Comparison of ENCODE assay signal across 9 cellular contexts in the genomic region with DNA sequence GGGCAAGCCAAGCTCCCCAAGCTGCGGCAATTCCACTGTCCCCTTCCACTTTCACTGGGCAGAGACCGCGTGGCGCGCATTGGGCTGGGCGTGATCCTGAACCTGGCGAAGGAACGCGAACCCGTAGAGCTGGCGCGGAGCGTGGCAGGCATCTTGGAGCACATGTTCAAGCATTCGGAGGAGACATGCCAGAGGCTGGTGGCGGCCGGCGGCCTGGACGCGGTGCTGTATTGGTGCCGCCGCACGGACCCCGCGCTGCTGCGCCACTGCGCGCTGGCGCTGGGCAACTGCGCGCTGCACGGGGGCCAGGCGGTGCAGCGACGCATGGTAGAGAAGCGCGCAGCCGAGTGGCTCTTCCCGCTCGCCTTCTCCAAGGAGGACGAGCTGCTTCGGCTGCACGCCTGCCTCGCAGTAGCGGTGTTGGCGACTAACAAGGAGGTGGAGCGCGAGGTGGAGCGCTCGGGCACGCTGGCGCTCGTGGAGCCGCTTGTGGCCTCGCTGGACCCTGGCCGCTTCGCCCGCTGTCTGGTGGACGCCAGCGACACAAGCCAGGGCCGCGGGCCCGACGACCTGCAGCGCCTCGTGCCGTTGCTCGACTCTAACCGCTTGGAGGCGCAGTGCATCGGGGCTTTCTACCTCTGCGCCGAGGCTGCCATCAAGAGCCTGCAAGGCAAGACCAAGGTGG. TPM values are rescaled to one million over a fixed set of nuclear protein-coding genes. Genes with fewer than 3 reads are reported as not detected.
DNase-seq lines count a peak whose midpoint lies in the region; ATAC-seq and TF ChIP-seq lines count a peak whose summit lies in the region.
"Had no signal": no experiment of that assay in that cellular context is flagged by ENCODE, and none has a peak within 500 bp of the region (broad histone marks: within the 10 kb centered on the region; RNA-seq: fewer than 3 reads in every experiment).

No MANE protein-coding gene starts in this region.

- H3K27me3 ChIP-seq in CD8-positive, alpha-beta memory T cell (ENCODE audit: insufficient read depth, low read length, poor library complexity, severe bottlenecking) = no peaks in the 10 kb centered on the region
- no peaks in the 10 kb centered on the region for H3K27me3 ChIP-seq in RWPE2 (ENCODE audit: insufficient read depth, poor library complexity, severe bottlenecking)
- H3K27me3 ChIP-seq in sigmoid colon = no peaks in the 10 kb centered on the region

- POLR2A ChIA-PET in CD8-positive, alpha-beta memory T cell (lab: Charles Lee) = no interaction called here
- POLR2A ChIA-PET in MCF 10A (lab: Yijun Ruan, JAX) = interaction anchor here (0.7 to 3.4 kb wide), 14 partner anchors 12 to 217 kb away, joined by 3 to 40 read pairs (median 6); partner anchors contain the start of genes IFT20, POLDIP2, SLC46A1 and TNFAIP1

- no peak for TF ChIP-seq CTCF in RWPE2 (IDR thresholded peaks at IDR 0.05; ENCODE audit: poor library complexity, severe bottlenecking)
- TF ChIP-seq CTCF in nephron (IDR thresholded peaks at IDR 0.05; ENCODE audit: unreplicated experiment in 3 of 3) = peak in 2 of 3 experiments; percentile 26 to 37
- TF ChIP-seq CTCF in MCF 10A (IDR thresholded peaks at IDR 0.05; ENCODE audit: unreplicated experiment) = no peak
- no peak for TF ChIP-seq CTCF in sigmoid colon (IDR thresholded peaks at IDR 0.05)

- H3K4me1 Mint-ChIP-seq in CD8-positive, alpha-beta memory T cell = peaks cover 16 to 35% (median 23%) of the 10 kb centered on the region in 3 donors
- H3K4me1 Mint-ChIP-seq in nephron (no peaks in the 10 kb centered on the region), MCF 10A (ENCODE audit: insufficient read depth, unreplicated experiment) (peaks cover 13% of the 10 kb centered on the region)

- no peak overlapping the region for H3K4me3 ChIP-seq in CD8-positive, alpha-beta memory T cell (ENCODE audit: low read length)
- no peak overlapping the region for H3K4me3 ChIP-seq in RWPE2 (ENCODE audit: severe bottlenecking)
- no peak overlapping the region for H3K4me3 ChIP-seq in sigmoid colon

- H3K9me3 Mint-ChIP-seq in CD8-positive, alpha-beta memory T cell = no peaks in the 10 kb centered on the region
- H3K9me3 Mint-ChIP-seq in nephron (no peaks in the 10 kb centered on the region), MCF 10A (ENCODE audit: unreplicated experiment) (no peaks in the 10 kb centered on the region)

- peaks cover 0 to 15% (median 8%) of the 10 kb centered on the region in 3 donors for H3K36me3 Mint-ChIP-seq in CD8-positive, alpha-beta memory T cell
- H3K36me3 Mint-ChIP-seq in nephron (ENCODE audit: low read depth) = peaks cover 20% of the 10 kb centered on the region
- peaks cover 13% of the 10 kb centered on the region for H3K36me3 Mint-ChIP-seq in MCF 10A (ENCODE audit: insufficient read depth, unreplicated experiment)

- no peak for DNase-seq in CD8-positive, alpha-beta memory T cell
- DNase-seq in RWPE2 (ENCODE audit: low spot score) (no peak), erythroblast (lab: John Stamatoyannopoulos, UW) (peak; percentile 49 to 65), MCF 10A (ENCODE audit: unreplicated experiment) (no peak), AG08395 (ENCODE audit: low spot score) (no peak), sigmoid colon (no peak)
- no peak for DNase-seq in stimulated activated naive CD4-positive, alpha-beta T cell treated with Interleukin-2 at 50 U/mL for 16 hours (lab: John Stamatoyannopoulos, UW)
- DNase-seq: NCI-H1105 treated with DMSO at 0.1 percent for 48 hours had no signal

- ATAC-seq in RWPE2 (ENCODE audit: low read depth) = no peak

- CTCF ChIA-PET in CD8-positive, alpha-beta memory T cell (lab: Charles Lee) = interaction anchor here (1.5 kb wide), 1 partner anchor 24 kb away, joined by 6 read pairs; the partner anchor contains the start of gene POLDIP2
- CTCF ChIA-PET in MCF 10A (lab: Yijun Ruan, JAX) = interaction anchor here (0.6 to 3.2 kb wide), 4 partner anchors 17 to 141 kb away, joined by 3 to 11 read pairs (median 4); no protein-coding TSS in a partner anchor

- TF ChIP-seq EP300 in sigmoid colon (IDR thresholded peaks at IDR 0.05) = no peak

- no peaks in the 10 kb centered on the region for H3K9me3 ChIP-seq in CD8-positive, alpha-beta memory T cell (ENCODE audit: low read length)
- no peaks in the 10 kb centered on the region for H3K9me3 ChIP-seq in RWPE2 (ENCODE audit: severe bottlenecking)
- H3K9me3 ChIP-seq in sigmoid colon = no peaks in the 10 kb centered on the region

- H3K27ac Mint-ChIP-seq in CD8-positive, alpha-beta memory T cell = no peak overlapping the region
- no peak overlapping the region for H3K27ac Mint-ChIP-seq in nephron
- H3K27ac Mint-ChIP-seq in MCF 10A (ENCODE audit: low read depth, unreplicated experiment) = no peak overlapping the region

- no peaks in the 10 kb centered on the region for H3K36me3 ChIP-seq in CD8-positive, alpha-beta memory T cell (ENCODE audit: insufficient read depth, low read length)
- no peaks in the 10 kb centered on the region for H3K36me3 ChIP-seq in RWPE2 (ENCODE audit: low read depth)
- H3K36me3 ChIP-seq in sigmoid colon = peaks cover 0 to 19% (median 0%) of the 10 kb centered on the region in 4 donors

- TF ChIP-seq POLR2A in erythroblast (IDR thresholded peaks at IDR 0.05; ENCODE audit: low read length) (no peak), sigmoid colon (IDR thresholded peaks at IDR 0.05) (no peak)

- 13 to 23% methylated on average over 72 of the region's 72 CpGs for WGBS in sigmoid colon, 2 donors

- H3K27me3 Mint-ChIP-seq in CD8-positive, alpha-beta memory T cell = no peaks in the 10 kb centered on the region
- H3K27me3 Mint-ChIP-seq in nephron (ENCODE audit: low read depth) (peaks cover 71% of the 10 kb centered on the region), MCF 10A (ENCODE audit: insufficient read depth, unreplicated experiment) (no peaks in the 10 kb centered on the region)

- no peak overlapping the region for H3K27ac ChIP-seq in CD8-positive, alpha-beta memory T cell (ENCODE audit: low read depth, low read length)
- H3K27ac ChIP-seq in RWPE2 (ENCODE audit: poor library complexity, severe bottlenecking) (peak overlapping the region; percentile 54), sigmoid colon (no peak overlapping the region)

- peaks cover 19% of the 10 kb centered on the region for H3K4me1 ChIP-seq in CD8-positive, alpha-beta memory T cell (ENCODE audit: insufficient read depth, low read length)
- peaks cover 6% of the 10 kb centered on the region for H3K4me1 ChIP-seq in RWPE2 (ENCODE audit: insufficient read depth, poor library complexity, severe bottlenecking)
- H3K4me1 ChIP-seq in sigmoid colon = peaks cover 0 to 8% (median 0%) of the 10 kb centered on the region in 4 donors

- H3K4me3 Mint-ChIP-seq in CD8-positive, alpha-beta memory T cell = peak overlapping the region in 4 of 7 donors; percentile 7 to 79 (median 35)
- peak overlapping the region in 2 of 3 experiments; percentile 10 to 15 for H3K4me3 Mint-ChIP-seq in nephron
- no peak overlapping the region for H3K4me3 Mint-ChIP-seq in MCF 10A (ENCODE audit: unreplicated experiment)

- BruUV-seq in MCF 10A (replicated peaks; lab: Mats Ljungman, UMichigan) = no TSS peak

- intact Hi-C loops in MCF 10A (cut with micrococcal nuclease) = no loop called here
- intact Hi-C loops in sigmoid colon (cut with DNase I) = no loop called here

RNA-seq across cellular contexts. Expression of gene SARM1, which starts 9.8 kb away (rescaled TPM):
- 10 to 100 TPM; 35.3 to 37.0 TPM for total RNA-seq in CD8-positive, alpha-beta memory T cell
- polyA plus RNA-seq in CD8-positive, alpha-beta memory T cell = 8.5 TPM
- total RNA-seq in MCF 10A (2022) (0.63 and 1.0 TPM in 2 replicates), sigmoid colon (10 to 100 TPM in 2 of 4 donors, 1 to 10 TPM in 2; 7.7 to 13.3 (median 10.1) TPM)
- polyA plus RNA-seq in sigmoid colon = 10 to 100 TPM in 1 of 3 donors, 1 to 10 TPM in 2; 3.5 to 10.2 (median 6.0) TPM

RNA-seq across cellular contexts. Expression of gene VTN, which starts 11.2 kb away (rescaled TPM):
- total RNA-seq in CD8-positive, alpha-beta memory T cell = under 1 TPM; 0.18 to 0.57 TPM
- polyA plus RNA-seq in CD8-positive, alpha-beta memory T cell = not detected
- total RNA-seq in MCF 10A (2022) = not detected in 2 replicates
- total RNA-seq in sigmoid colon = 1 to 10 TPM in 1 of 4 donors, under 1 TPM in 3; 0.16 to 1.9 (median 0.38) TPM
- under 1 TPM in 2 of 3 donors, not detected in 1; 0.45 to 0.60 TPM for polyA plus RNA-seq in sigmoid colon

RNA-seq across cellular contexts. Expression of gene SEBOX, which starts 16.3 kb away (rescaled TPM):
- total RNA-seq in CD8-positive, alpha-beta memory T cell = not detected
- not detected for polyA plus RNA-seq in CD8-positive, alpha-beta memory T cell
- total RNA-seq in MCF 10A (2022) (not detected in 2 replicates), sigmoid colon (not detected)
- not detected for polyA plus RNA-seq in sigmoid colon

RNA-seq across cellular contexts. Expression of gene POLDIP2, which starts 24.0 kb away (rescaled TPM):
- total RNA-seq in CD8-positive, alpha-beta memory T cell = 100 to 1,000 TPM; 134 to 135 TPM
- 81.1 TPM for polyA plus RNA-seq in CD8-positive, alpha-beta memory T cell
- 84.0 and 105 TPM in 2 replicates for total RNA-seq in MCF 10A (2022)
- total RNA-seq in sigmoid colon = 10 to 100 TPM; 55.8 to 65.6 (median 59.3) TPM
- polyA plus RNA-seq in sigmoid colon = 10 to 100 TPM; 66.1 to 80.5 (median 75.6) TPM

RNA-seq across cellular contexts. Expression of gene SLC46A1, which starts 24.7 kb away (rescaled TPM):
- total RNA-seq in CD8-positive, alpha-beta memory T cell = 1 to 10 TPM; 5.6 to 6.0 TPM
- polyA plus RNA-seq in CD8-positive, alpha-beta memory T cell = 6.3 TPM
- total RNA-seq in MCF 10A (2022) (18.4 and 20.1 TPM in 2 replicates), sigmoid colon (1 to 10 TPM; 2.7 to 8.6 (median 5.1) TPM)
- 1 to 10 TPM; 4.1 to 7.6 (median 4.2) TPM for polyA plus RNA-seq in sigmoid colon

Comparison
In these comparisons a context has a peak if more than half of its experiments do, and no peak if none do; other contexts are left out.
1. DNase-seq: peak in erythroblast (2 of 2); none in CD8-positive, alpha-beta memory T cell (0 of 5), RWPE2 (single experiment), MCF 10A (single experiment), stimulated activated naive CD4-positive, alpha-beta T cell treated with Interleukin-2 at 50 U/mL for 16 hours (single experiment), AG08395 (single experiment) and sigmoid colon (single experiment).
2. CTCF ChIP-seq: peak in nephron (2 of 3); none in RWPE2 (single experiment), MCF 10A (single experiment) and sigmoid colon (0 of 4).